Comparison of ENCODE assay signal across 16 cellular contexts in the genomic region with DNA sequence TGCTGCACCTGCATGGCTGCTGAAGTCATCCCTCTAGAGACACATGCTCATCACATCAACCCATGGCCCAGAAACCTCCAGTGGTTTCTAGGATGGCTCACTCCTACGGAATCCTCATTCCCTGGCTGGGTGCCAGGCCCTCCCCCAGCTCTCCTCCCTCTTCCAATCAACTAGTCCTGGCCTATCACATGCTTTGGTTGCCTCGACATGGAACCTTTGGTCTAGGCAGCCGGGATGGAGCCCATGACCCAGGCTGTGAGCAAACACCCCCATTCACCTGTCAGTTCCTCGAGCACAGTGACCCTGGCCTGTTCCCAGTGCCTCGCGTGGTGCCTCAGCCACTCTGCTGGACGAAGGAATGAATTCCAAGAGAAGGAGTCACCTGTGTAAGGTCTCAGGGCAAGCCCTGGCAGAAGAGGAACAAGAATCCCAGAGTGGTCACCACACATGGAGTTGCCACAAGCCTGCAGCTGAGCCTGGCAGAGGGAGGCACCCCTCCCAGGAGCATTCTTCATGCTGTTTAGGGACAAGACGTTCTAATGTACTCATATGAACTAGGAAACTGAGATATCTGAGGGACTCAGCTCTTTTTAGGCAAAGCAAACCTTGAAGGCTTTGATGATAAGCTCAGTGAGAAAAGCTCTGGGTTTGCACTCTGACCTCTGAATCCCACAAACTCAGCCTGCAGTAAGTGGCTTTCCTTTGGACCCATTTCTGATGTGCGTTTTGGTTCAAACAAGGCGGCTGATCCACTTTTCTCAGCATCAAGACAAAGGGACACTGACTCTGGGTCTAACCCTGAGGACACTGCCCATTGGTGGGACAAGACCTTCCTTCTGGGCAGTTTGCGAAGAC. TPM values are rescaled to one million over a fixed set of nuclear protein-coding genes. Genes with fewer than 3 reads are reported as not detected.
DNase-seq lines count a peak whose midpoint lies in the region; ATAC-seq and TF ChIP-seq lines count a peak whose summit lies in the region.
"Had no signal": no experiment of that assay in that cellular context is flagged by ENCODE, and none has a peak within 500 bp of the region (broad histone marks: within the 10 kb centered on the region; RNA-seq: fewer than 3 reads in every experiment).

No MANE protein-coding gene starts in this region.

- no peaks in the 10 kb centered on the region for H3K79me2 ChIP-seq in osteoblast (ENCODE audit: insufficient read depth, low read length)

- intact Hi-C loops in CD14-positive monocyte (cut with micrococcal nuclease) = no loop called here

- no peak overlapping the region for H2AFZ ChIP-seq in osteoblast (ENCODE audit: low read length)

- peaks cover 27% of the 10 kb centered on the region for H3K4me1 Mint-ChIP-seq in CD14-positive monocyte

- no peaks in the 10 kb centered on the region for H3K36me3 ChIP-seq in RWPE2 (ENCODE audit: low read depth)
- no peaks in the 10 kb centered on the region for H3K36me3 ChIP-seq in osteoblast (ENCODE audit: insufficient read depth, low read length)
- H3K36me3 ChIP-seq: ascending aorta, esophagus squamous epithelium, suprapubic skin had no signal

- ATAC-seq in RWPE2 (ENCODE audit: low read depth) (peak; percentile 86), esophagus mucosa (peak; percentile 18), GM18520 (IDR thresholded peaks at IDR 0.05; ENCODE audit: unreplicated experiment) (no peak)
- ATAC-seq: left ventricle myocardium superior had no signal

- peaks cover 0 to 5% (median 0%) of the 10 kb centered on the region in 3 donors for H3K27me3 Mint-ChIP-seq in CD14-positive monocyte (ENCODE audit: low read depth in 3 of 3)

- peaks cover 0 to 5% of the 10 kb centered on the region in 2 donors for H3K36me3 Mint-ChIP-seq in CD14-positive monocyte

- peaks cover 0 to 6% (median 4%) of the 10 kb centered on the region in 7 donors for H3K9me3 Mint-ChIP-seq in CD14-positive monocyte

- H3K27me3 ChIP-seq in RWPE2 (ENCODE audit: insufficient read depth, poor library complexity, severe bottlenecking) (no peaks in the 10 kb centered on the region), osteoblast (ENCODE audit: insufficient read depth, low read length) (no peaks in the 10 kb centered on the region)
- H3K27me3 ChIP-seq: ascending aorta, esophagus squamous epithelium, suprapubic skin had no signal

- no peak overlapping the region for H3K27ac Mint-ChIP-seq in CD14-positive monocyte

- H3K4me2 ChIP-seq in osteoblast (ENCODE audit: insufficient read depth, low read length) = peak overlapping the region; percentile 0

- H3K4me1 ChIP-seq in RWPE2 (ENCODE audit: insufficient read depth, poor library complexity, severe bottlenecking) (peaks cover 18% of the 10 kb centered on the region), osteoblast (ENCODE audit: insufficient read depth, low read length) (peaks cover 23% of the 10 kb centered on the region)
- H3K4me1 ChIP-seq: ascending aorta, esophagus squamous epithelium, suprapubic skin had no signal

- no peak for TF ChIP-seq CTCF in RWPE2 (IDR thresholded peaks at IDR 0.05; ENCODE audit: poor library complexity, severe bottlenecking)
- TF ChIP-seq CTCF in osteoblast (IDR thresholded peaks at IDR 0.05; ENCODE audit: extremely low read depth, low read depth, low read length) = no peak
- TF ChIP-seq CTCF in CD14-positive monocyte (IDR thresholded peaks at IDR 0.05) = no peak

- no peak overlapping the region for H3K4me3 Mint-ChIP-seq in CD14-positive monocyte

- H4K20me1 ChIP-seq in osteoblast (ENCODE audit: insufficient read depth, low read length) = peaks cover 6% of the 10 kb centered on the region

- H3K4me3 ChIP-seq in RWPE2 (ENCODE audit: severe bottlenecking) = no peak overlapping the region
- H3K4me3 ChIP-seq in osteoblast (ENCODE audit: insufficient read depth, low read length) = no peak overlapping the region
- H3K4me3 ChIP-seq: ascending aorta, esophagus squamous epithelium, suprapubic skin had no signal

- H3K9me3 ChIP-seq in RWPE2 (ENCODE audit: severe bottlenecking) (no peaks in the 10 kb centered on the region), osteoblast (ENCODE audit: low read depth, low read length) (no peaks in the 10 kb centered on the region)
- H3K9me3 ChIP-seq: ascending aorta, esophagus squamous epithelium, suprapubic skin had no signal

- DNase-seq in GM03348 (ENCODE audit: low spot score) = peak; percentile 30
- DNase-seq in RWPE2 (ENCODE audit: low spot score) = no peak
- peak; percentile 88 for DNase-seq in osteoblast (ENCODE audit: insufficient read length, low spot score, missing footprints)
- no peak for DNase-seq in midbrain (lab: John Stamatoyannopoulos, UW)
- no peak for DNase-seq in CD14-positive monocyte (ENCODE audit: low spot score)
- no peak for DNase-seq in stimulated activated naive CD4-positive, alpha-beta T cell treated with Interleukin-2 at 50 U/mL for 16 hours (lab: John Stamatoyannopoulos, UW)
- DNase-seq: activated T-cell treated with anti-CD3 and anti-CD28 coated beads for 4 hours, esophagus squamous epithelium, left ventricle myocardium superior, OCI-M1, posterior cingulate gyrus had no signal

- H3K27ac ChIP-seq in RWPE2 (ENCODE audit: poor library complexity, severe bottlenecking) (peak overlapping the region; percentile 55), osteoblast (ENCODE audit: low read depth, low read length) (peak overlapping the region; percentile 44)
- H3K27ac ChIP-seq: ascending aorta, esophagus squamous epithelium, suprapubic skin, VCaP had no signal

RNA-seq across cellular contexts. Expression of a gene that starts 40.2 kb away (rescaled TPM):
- 2.0 TPM for total RNA-seq in esophagus mucosa
- total RNA-seq in osteoblast = 3.3 and 3.5 TPM in 2 replicates
- under 1 TPM; 0.13 to 0.15 TPM for polyA plus RNA-seq in CD14-positive monocyte

Comparison
In these comparisons a context has a peak if more than half of its experiments do, and no peak if none do; other contexts are left out.
1. DNase-seq: peak in GM03348 (single experiment) and osteoblast (single experiment); none in RWPE2 (single experiment), midbrain (single experiment), CD14-positive monocyte (single experiment) and stimulated activated naive CD4-positive, alpha-beta T cell treated with Interleukin-2 at 50 U/mL for 16 hours (single experiment).